In genomic region chr1:221284028-221284427, GRCh38 we compare ENCODE assay signal across 9 cellular contexts.
DNase-seq lines count a peak whose midpoint lies in the region; ATAC-seq, FAIRE-seq and TF ChIP-seq lines count a peak whose summit lies in the region.
"Had no signal": no experiment of that assay in that cellular context is flagged by ENCODE, and none has a peak within 500 bp of the region (broad histone marks: within the 10 kb centered on the region; RNA-seq: fewer than 3 reads in every experiment).

No MANE protein-coding gene starts in this region.

- H3K4me3 Mint-ChIP-seq in activated CD4-positive, alpha-beta memory T cell treated with anti-CD3 and anti-CD28 coated beads, Interleukin-2, amount 10 ng/mL, durations not matched to agents 7 days and 5 days: no peak overlapping the region

- POLR2A ChIA-PET in activated CD4-positive, alpha-beta memory T cell treated with anti-CD3 and anti-CD28 coated beads, Interleukin-2, amount 10 ng/mL, durations not matched to agents 7 days and 5 days (lab: Charles Lee): no interaction called here

- H3K4me1 Mint-ChIP-seq in activated CD4-positive, alpha-beta memory T cell treated with anti-CD3 and anti-CD28 coated beads, Interleukin-2, amount 10 ng/mL, durations not matched to agents 7 days and 5 days: no peaks in the 10 kb centered on the region

- no peak overlapping the region for H3K27ac Mint-ChIP-seq in activated CD4-positive, alpha-beta memory T cell treated with anti-CD3 and anti-CD28 coated beads, Interleukin-2, amount 10 ng/mL, durations not matched to agents 7 days and 5 days

- no peak for TF ChIP-seq CTCF in D721Med (IDR thresholded peaks at IDR 0.05; ENCODE audit: insufficient read depth, missing control alignments)

- CTCF ChIA-PET in activated CD4-positive, alpha-beta memory T cell treated with anti-CD3 and anti-CD28 coated beads, Interleukin-2, amount 10 ng/mL, durations not matched to agents 7 days and 5 days (lab: Charles Lee): no interaction called here

- no peaks in the 10 kb centered on the region for H3K27me3 Mint-ChIP-seq in activated CD4-positive, alpha-beta memory T cell treated with anti-CD3 and anti-CD28 coated beads, Interleukin-2, amount 10 ng/mL, durations not matched to agents 7 days and 5 days

- H3K36me3 Mint-ChIP-seq in activated CD4-positive, alpha-beta memory T cell treated with anti-CD3 and anti-CD28 coated beads, Interleukin-2, amount 10 ng/mL, durations not matched to agents 7 days and 5 days (ENCODE audit: low read depth): no peaks in the 10 kb centered on the region

- no peak for DNase-seq in D721Med (ENCODE audit: insufficient read length, low spot score)
- DNase-seq in NCI-H1105 (lab: John Stamatoyannopoulos, UW): peak; percentile 61
- peak; percentile 54 for DNase-seq in amniotic epithelial cell (ENCODE audit: low read depth)
- peak; percentile 54 for DNase-seq in kidney tubule cell (ENCODE audit: low spot score)
- DNase-seq in stimulated activated CD4-positive, alpha-beta T cell treated with anti-CD3 and anti-CD28 coated beads, Interleukin-12 subunit alpha, Interleukin-12 subunit beta, amount 100 ng/mL, for 4 hours: no peak
- DNase-seq in NCI-H2227 treated with DMSO at 0.1 percent for 48 hours (lab: John Stamatoyannopoulos, UW): no peak
- DNase-seq in activated CD4-positive, alpha-beta memory T cell treated with anti-CD3 and anti-CD28 coated beads, Interleukin-2, amount 10 ng/mL, durations not matched to agents 7 days and 5 days: no peak
- DNase-seq: uterus had no signal

- no peak for ATAC-seq in HG03045 (IDR thresholded peaks at IDR 0.05; ENCODE audit: unreplicated experiment)

- H3K9me3 Mint-ChIP-seq in activated CD4-positive, alpha-beta memory T cell treated with anti-CD3 and anti-CD28 coated beads, Interleukin-2, amount 10 ng/mL, durations not matched to agents 7 days and 5 days: no peaks in the 10 kb centered on the region

- FAIRE-seq in D721Med (lab: Jason Lieb, UNC): peak; percentile 91

Comparison
In these comparisons a context has a peak if more than half of its experiments do, and no peak if none do; other contexts are left out.
1. DNase-seq: peak in NCI-H1105 (single experiment), amniotic epithelial cell (single experiment) and kidney tubule cell (single experiment); none in D721Med (single experiment), stimulated activated CD4-positive, alpha-beta T cell treated with anti-CD3 and anti-CD28 coated beads, Interleukin-12 subunit alpha, Interleukin-12 subunit beta, amount 100 ng/mL, for 4 hours (single experiment), NCI-H2227 treated with DMSO at 0.1 percent for 48 hours (single experiment) and activated CD4-positive, alpha-beta memory T cell treated with anti-CD3 and anti-CD28 coated beads, Interleukin-2, amount 10 ng/mL, durations not matched to agents 7 days and 5 days (single experiment).